Comparison of ENCODE assay signal across 8 cellular contexts in the genomic region with DNA sequence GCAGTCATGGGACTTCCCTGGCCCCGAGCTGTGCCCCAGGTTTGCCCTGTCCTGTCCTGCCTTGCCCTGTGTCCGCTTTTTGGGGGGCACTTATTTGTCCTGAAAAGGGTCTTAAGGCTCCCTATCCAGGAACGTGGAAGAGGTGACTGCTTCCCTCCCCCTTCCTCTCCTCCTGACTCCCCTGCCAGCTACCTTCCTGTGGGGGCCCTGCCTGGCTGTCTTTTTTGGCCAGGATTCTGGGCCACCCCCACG. TPM values are rescaled to one million over a fixed set of nuclear protein-coding genes. Genes with fewer than 3 reads are reported as not detected.
A peak's percentile ranks its signal among the peaks of the same experiment; 100 is the strongest.
DNase-seq lines count a peak whose midpoint lies in the region; ATAC-seq and TF ChIP-seq lines count a peak whose summit lies in the region.

No MANE protein-coding gene starts in this region.

- H3K27me3 ChIP-seq in kidney epithelial cell (ENCODE audit: control insufficient read depth, insufficient read depth, low read length) (no peaks in the 10 kb centered on the region), thyroid gland (no peaks in the 10 kb centered on the region)

- ATAC-seq in HG03025 (IDR thresholded peaks at IDR 0.05; ENCODE audit: low FRiP score, unreplicated experiment): no peak

- H3K4me1 Mint-ChIP-seq in activated T-cell treated with anti-CD3 and anti-CD28 coated beads, Interleukin-2, amount 50 U/mL, for 24 hours (ENCODE audit: low read depth): peaks cover 43% of the 10 kb centered on the region

- intact Hi-C loops in thyroid gland (cut with DNase I): no loop called here

- no peaks in the 10 kb centered on the region for H3K36me3 ChIP-seq in kidney epithelial cell (ENCODE audit: control insufficient read depth, insufficient read depth, low read length)
- no peaks in the 10 kb centered on the region for H3K36me3 ChIP-seq in thyroid gland

- peak overlapping the region; percentile 100 for H3K27ac Mint-ChIP-seq in activated T-cell treated with anti-CD3 and anti-CD28 coated beads, Interleukin-2, amount 50 U/mL, for 24 hours

- H3K4me1 ChIP-seq in thyroid gland: peaks cover 36 to 45% of the 10 kb centered on the region in 2 donors

- H3K27ac ChIP-seq in adipose tissue (ENCODE audit: low read depth, low read length): peak overlapping the region; percentile 99
- peak overlapping the region; percentile 100 for H3K27ac ChIP-seq in thyroid gland

- H3K9me3 Mint-ChIP-seq in activated T-cell treated with anti-CD3 and anti-CD28 coated beads, Interleukin-2, amount 50 U/mL, for 24 hours: no peaks in the 10 kb centered on the region

- peaks cover 2% of the 10 kb centered on the region for H3K36me3 Mint-ChIP-seq in activated T-cell treated with anti-CD3 and anti-CD28 coated beads, Interleukin-2, amount 50 U/mL, for 24 hours (ENCODE audit: low read depth)

- H3K4me3 ChIP-seq in kidney epithelial cell (ENCODE audit: low read depth, low read length) (peak overlapping the region; percentile 50), thyroid gland (replicated peaks in 1 of 3) (peak overlapping the region in 1 of 3 donors; percentile 8)

- WGBS in adipose tissue, 3 donors: 0 to 8% (median 6%) methylated on average over 4 of the region's 4 CpGs
- 2 to 4% methylated on average over 4 of the region's 4 CpGs for WGBS in thyroid gland, 2 donors

- no peaks in the 10 kb centered on the region for H3K27me3 Mint-ChIP-seq in activated T-cell treated with anti-CD3 and anti-CD28 coated beads, Interleukin-2, amount 50 U/mL, for 24 hours

- no peak for DNase-seq in activated T-cell treated with anti-CD3 and anti-CD28 coated beads, Interleukin-2, amount 50 U/mL, for 24 hours
- DNase-seq in activated T-cell treated with anti-CD3 and anti-CD28 coated beads for 4 hours (no peak), kidney epithelial cell (ENCODE audit: low read depth) (no peak), thyroid gland (no peak), NCI-H2029 (lab: John Stamatoyannopoulos, UW) (no peak), NCI-H1105 treated with DMSO at 0.1 percent for 48 hours (lab: John Stamatoyannopoulos, UW) (no peak)

- peak in 1 of 2 donors; percentile 42 for TF ChIP-seq POLR2A in thyroid gland (IDR thresholded peaks at IDR 0.05)

- no peaks in the 10 kb centered on the region for H3K9me3 ChIP-seq in thyroid gland

- TF ChIP-seq CTCF in kidney epithelial cell (IDR thresholded peaks at IDR 0.05; ENCODE audit: insufficient read depth, low read length, poor library complexity, severe bottlenecking): no peak
- no peak for TF ChIP-seq CTCF in thyroid gland (IDR thresholded peaks at IDR 0.05)

- peak overlapping the region; percentile 89 for H3K4me3 Mint-ChIP-seq in activated T-cell treated with anti-CD3 and anti-CD28 coated beads, Interleukin-2, amount 50 U/mL, for 24 hours

RNA-seq across cellular contexts. Expression of a gene that starts 6.5 kb away (rescaled TPM):
- polyA plus RNA-seq in adipose tissue: 100 to 1,000 TPM in 1 of 3 donors, 10 to 100 TPM in 2; 23.1 to 115 (median 48.5) TPM
- 9.7 and 11.0 TPM in 2 replicates for total RNA-seq in kidney epithelial cell
- total RNA-seq in thyroid gland: 100 to 1,000 TPM in 3 of 4 donors, 10 to 100 TPM in 1; 96.3 to 155 (median 125) TPM
